8 cellular contexts compared by ENCODE assay signal in the genomic region with DNA sequence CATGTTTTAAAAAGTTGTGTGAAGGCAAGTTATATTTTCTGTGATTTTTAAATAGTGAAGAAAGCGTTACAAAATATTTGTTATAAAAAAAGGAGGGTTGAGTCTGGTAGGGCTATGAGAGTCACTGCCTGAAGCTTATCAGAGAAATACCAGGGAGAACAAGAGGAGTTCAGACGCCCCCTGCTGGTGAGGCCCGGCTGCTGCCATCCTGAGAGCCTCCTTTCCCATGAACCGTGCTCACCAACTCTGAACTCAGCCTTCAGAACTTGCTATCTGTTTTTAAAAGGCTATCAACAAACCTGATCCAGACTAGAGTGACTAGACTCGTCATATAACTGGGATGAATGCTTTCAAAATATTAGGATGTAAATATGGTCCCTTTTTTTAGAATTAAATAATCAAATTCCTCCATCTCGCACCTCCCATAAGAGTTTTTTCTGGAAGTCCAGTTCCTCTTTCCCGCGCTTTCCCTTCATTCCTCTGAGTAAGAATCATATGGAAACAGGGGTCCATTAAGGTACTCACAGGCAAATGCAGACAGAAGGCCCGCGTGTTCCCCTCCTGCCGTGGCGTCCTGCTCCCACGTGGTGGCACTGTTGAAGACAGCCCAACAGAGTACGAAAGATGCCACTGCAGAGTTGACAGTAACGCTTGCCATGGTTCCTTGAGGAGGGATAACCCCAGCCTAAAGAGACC. TPM values are rescaled to one million over a fixed set of nuclear protein-coding genes. Genes with fewer than 3 reads are reported as not detected.
DNase-seq lines count a peak whose midpoint lies in the region; ATAC-seq and TF ChIP-seq lines count a peak whose summit lies in the region.

No MANE protein-coding gene starts in this region.

- CTCF ChIA-PET in GM10248 (lab: Yijun Ruan, JAX) (interaction anchor here (0.6 to 2.1 kb wide), 20 partner anchors 9 to 404 kb away, joined by 3 to 15 read pairs (median 3); no protein-coding TSS in a partner anchor), HCT116 (lab: Charles Lee) (interaction anchor here (0.6 to 2.3 kb wide), 14 partner anchors 9 to 388 kb away, joined by 3 to 13 read pairs (median 7); partner anchors contain the start of gene SPATA6)

- H3K9me3 ChIP-seq in HCT116 (ENCODE audit: control insufficient read depth in 1 of 2, insufficient read depth in 1 of 2, low read depth in 1 of 2, low read length in 2 of 2) (no peaks in the 10 kb centered on the region), cardiac muscle cell (ENCODE audit: low read depth) (no peaks in the 10 kb centered on the region), prostate gland (no peaks in the 10 kb centered on the region), aorta (ENCODE audit: control insufficient read depth, low read length) (no peaks in the 10 kb centered on the region)

- H2AFZ ChIP-seq in HCT116 (ENCODE audit: low read depth, low read length, poor library complexity, severe bottlenecking), result peak overlapping the region; percentile 35

- H3K27me3 ChIP-seq in HCT116 (ENCODE audit: insufficient read depth, low read length), result peaks cover 4% of the 10 kb centered on the region
- no peaks in the 10 kb centered on the region for H3K27me3 ChIP-seq in cardiac muscle cell
- no peaks in the 10 kb centered on the region for H3K27me3 ChIP-seq in prostate gland (replicated peaks; ENCODE audit: insufficient read depth)
- H3K27me3 ChIP-seq in aorta (ENCODE audit: control insufficient read depth in 1 of 2, insufficient read depth in 2 of 2, low read length in 1 of 2), result no peaks in the 10 kb centered on the region

- POLR2A ChIA-PET in GM10248 (lab: Yijun Ruan, JAX) (no interaction called here), HCT116 (lab: Charles Lee) (interaction anchor here (1.5 kb wide), 1 partner anchor 26 kb away, joined by 4 read pairs; the partner anchor contains the start of gene SPATA6)

- no peaks in the 10 kb centered on the region for H3K79me2 ChIP-seq in HCT116 (ENCODE audit: insufficient read depth, low read length)

- H3K4me2 ChIP-seq in HCT116 (ENCODE audit: low read length), result peak overlapping the region; percentile 38; the same call in 1 of the 2 replicates

- no peak overlapping the region for H3K4me3 ChIP-seq in HCT116 (replicated peaks in 1 of 2; ENCODE audit: low read depth in 1 of 2, low read length in 2 of 2)
- no peak overlapping the region for H3K4me3 ChIP-seq in NB4 (ENCODE audit: low read depth, low read length)
- H3K4me3 ChIP-seq in cardiac muscle cell, result no peak overlapping the region
- H3K4me3 ChIP-seq in prostate gland, result no peak overlapping the region
- H3K4me3 ChIP-seq in aorta (ENCODE audit: low read length in 2 of 2), result no peak overlapping the region

- H3K27ac ChIP-seq in HCT116 (ENCODE audit: low read depth, low read length) (no peak overlapping the region), cardiac muscle cell (no peak overlapping the region), prostate gland (no peak overlapping the region), aorta (ENCODE audit: low read depth in 1 of 2, low read length in 2 of 2) (no peak overlapping the region)

- H3K9me3 Mint-ChIP-seq in activated naive CD4-positive, alpha-beta T cell treated with anti-CD3 and anti-CD28 coated beads, Interleukin-2, amount 50 U/mL, for 72 hours, result no peaks in the 10 kb centered on the region

- H3K9me2 ChIP-seq in HCT116 (ENCODE audit: insufficient read depth), result no peaks in the 10 kb centered on the region

- ATAC-seq in HCT116, result peak; percentile 95
- ATAC-seq in SK-N-SH treated with all-trans-retinoic acid at 6 μM for 48 hours, result peak; percentile 96
- peak; percentile 89 to 91 for ATAC-seq in activated naive CD4-positive, alpha-beta T cell treated with anti-CD3 and anti-CD28 coated beads, Interleukin-2, amount 50 U/mL, for 72 hours
- peak; percentile 91 for ATAC-seq in aorta (ENCODE audit: low FRiP score)

- RAD21 ChIA-PET in HCT116 (lab: Charles Lee; ENCODE audit: low non-redundant PET in 1 of 2, low total read pairs in 2 of 2, uncharacterized antibody in 2 of 2, unreplicated experiment in 2 of 2), result no interaction called here

- H3K4me1 ChIP-seq in HCT116 (ENCODE audit: control insufficient read depth in 1 of 2, insufficient read depth in 2 of 2, low read length in 2 of 2), result peaks cover 0 to 4% of the 10 kb centered on the region in 2 experiments; a peak in 2 of 4 replicates
- no peaks in the 10 kb centered on the region for H3K4me1 ChIP-seq in cardiac muscle cell (ENCODE audit: low read depth)
- no peaks in the 10 kb centered on the region for H3K4me1 ChIP-seq in prostate gland (replicated peaks)
- H3K4me1 ChIP-seq in aorta (ENCODE audit: control insufficient read depth in 1 of 2, insufficient read depth in 2 of 2, low read length in 2 of 2), result peaks cover 0 to 2% of the 10 kb centered on the region in 2 donors

- intact Hi-C loops in HCT116 (cut with micrococcal nuclease), result loop anchor here (5.0 to 10.0 kb wide), 2 partner anchors 296 to 393 kb away; no protein-coding TSS in a partner anchor
- intact Hi-C loops in prostate gland (cut with DNase I), result loop anchor here (10.0 kb wide), 1 partner anchor 143 kb away; no protein-coding TSS in a partner anchor
- intact Hi-C loops in aorta (cut with DNase I), result loop anchor here (1.0 to 10.0 kb wide), 3 partner anchors 143 to 391 kb away; no protein-coding TSS in a partner anchor

- DNase-seq in GM10248 (ENCODE audit: extremely low spot score) (peak; percentile 61), HCT116 (ENCODE audit: low read depth, low spot score) (peak; percentile 36), NB4 (ENCODE audit: low read depth) (peak; percentile 65), cardiac muscle cell (ENCODE audit: low read depth in 1 of 2, low spot score in 1 of 2) (peak; percentile 86 to 87), prostate gland (ENCODE audit: low spot score) (peak; percentile 80), aorta (peak; percentile 85 to 93)
- peak in 1 of 2 donors; percentile 77 for DNase-seq in activated naive CD4-positive, alpha-beta T cell treated with anti-CD3 and anti-CD28 coated beads, Interleukin-2, amount 50 U/mL, for 72 hours (ENCODE audit: low spot score in 2 of 2)

- no peak overlapping the region for H3K9ac ChIP-seq in HCT116 (ENCODE audit: low read length)

- H3K36me3 Mint-ChIP-seq in activated naive CD4-positive, alpha-beta T cell treated with anti-CD3 and anti-CD28 coated beads, Interleukin-2, amount 50 U/mL, for 72 hours, result no peaks in the 10 kb centered on the region

- 30% methylated on average over 15 of the region's 15 CpGs for WGBS in prostate gland
- 10 to 14% methylated on average over 15 of the region's 15 CpGs for WGBS in aorta, 2 donors

- no peaks in the 10 kb centered on the region for H3K36me3 ChIP-seq in HCT116 (ENCODE audit: control insufficient read depth in 1 of 2, insufficient read depth in 2 of 2, low read length in 2 of 2)
- H3K36me3 ChIP-seq in cardiac muscle cell, result no peaks in the 10 kb centered on the region
- H3K36me3 ChIP-seq in prostate gland, result no peaks in the 10 kb centered on the region
- H3K36me3 ChIP-seq in aorta (ENCODE audit: control insufficient read depth in 1 of 2, insufficient read depth in 2 of 2, low read length in 1 of 2), result no peaks in the 10 kb centered on the region

- TF ChIP-seq RAD21 in HCT116 (IDR thresholded peaks at IDR 0.05; ENCODE audit: low read depth), result peak; percentile 62

- H3K27ac Mint-ChIP-seq in activated naive CD4-positive, alpha-beta T cell treated with anti-CD3 and anti-CD28 coated beads, Interleukin-2, amount 50 U/mL, for 72 hours, result no peak overlapping the region

- no peaks in the 10 kb centered on the region for H4K20me1 ChIP-seq in HCT116 (ENCODE audit: insufficient read depth)

- peak; percentile 90 for TF ChIP-seq CTCF in GM10248 (IDR thresholded peaks at IDR 0.05; ENCODE audit: control extremely low read depth, extremely low read depth, low read depth, missing control alignments)
- TF ChIP-seq CTCF in HCT116 (IDR thresholded peaks at IDR 0.05 in 2 of 3, conservative IDR thresholded peaks at IDR 0.05 in 1 of 3; ENCODE audit: borderline replicate concordance in 1 of 3, insufficient read depth in 1 of 3, low read depth in 2 of 3, low read length in 2 of 3), result peak; percentile 59 to 96 (median 84)
- TF ChIP-seq CTCF in NB4 (IDR thresholded peaks at IDR 0.05; ENCODE audit: low read depth, low read length), result peak; percentile 95
- peak; percentile 94 for TF ChIP-seq CTCF in cardiac muscle cell (IDR thresholded peaks at IDR 0.05; ENCODE audit: low read depth, low read length)
- peak; percentile 78 to 92 (median 84) for TF ChIP-seq CTCF in prostate gland (IDR thresholded peaks at IDR 0.05)

- TF ChIP-seq POLR2A in HCT116 (IDR thresholded peaks at IDR 0.05; ENCODE audit: borderline replicate concordance, extremely low read depth, insufficient read depth, insufficient read length) (no peak), NB4 (IDR thresholded peaks at IDR 0.05; ENCODE audit: extremely low read depth, insufficient read length) (no peak), prostate gland (IDR thresholded peaks at IDR 0.05) (no peak)

- no TSS peak for BruUV-seq in HCT116 (replicated peaks; lab: Mats Ljungman, UMichigan)

TF ChIP-seq in HCT116, 20 proteins besides CTCF, POLR2A, EP300 and RAD21 (continues in another document):
- no peak for TF ChIP-seq POLR2AphosphoS5 (IDR thresholded peaks at IDR 0.05; ENCODE audit: low read depth, low read length)
- peak; percentile 20; the same call in 1 of the 2 replicates for TF ChIP-seq CBX3 (IDR thresholded peaks at IDR 0.05; ENCODE audit: low read depth)

TF ChIP-seq in SK-N-SH treated with all-trans-retinoic acid at 6 μM for 48 hours, 23 proteins besides CTCF, POLR2A, EP300 and RAD21 (continues in another document):
- TF ChIP-seq ZFP30 (CRISPR knock-in tag; IDR thresholded peaks at IDR 0.05) (no peak), CSDC2 (CRISPR knock-in tag; IDR thresholded peaks at IDR 0.05) (no peak), SNAI2 (CRISPR knock-in tag; IDR thresholded peaks at IDR 0.05) (no peak), PPARA (CRISPR knock-in tag; IDR thresholded peaks at IDR 0.05; ENCODE audit: borderline replicate concordance) (no peak), ZFP3 (CRISPR knock-in tag; IDR thresholded peaks at IDR 0.05) (no peak), ZNF8 (CRISPR knock-in tag; IDR thresholded peaks at IDR 0.05) (no peak), OSR1 (CRISPR knock-in tag; IDR thresholded peaks at IDR 0.05) (no peak)

RNA-seq across cellular contexts. Expression of gene SPATA6, which starts 26.2 kb away (rescaled TPM):
- total RNA-seq in HCT116 (2021; ENCODE audit: unreplicated experiment) (8.6 TPM), cardiac muscle cell (3.6 and 7.4 TPM in 2 replicates), prostate gland (10 to 100 TPM; 12.2 to 23.2 TPM), aorta (10 to 100 TPM; 21.1 to 33.2 TPM)
- polyA plus RNA-seq in HCT116 (2012), result 2.6 and 3.4 TPM in 2 replicates
- 1 to 10 TPM; 1.7 to 4.2 TPM for total RNA-seq in activated naive CD4-positive, alpha-beta T cell treated with anti-CD3 and anti-CD28 coated beads, Interleukin-2, amount 50 U/mL, for 72 hours
- polyA plus RNA-seq in cardiac muscle cell (7.6 and 8.8 TPM in 2 replicates), aorta (1 to 10 TPM; 3.4 to 8.6 TPM)
